10 cellular contexts compared by ENCODE assay signal in genomic region chr20:23366384-23366783, GRCh38. TPM values are rescaled to one million over a fixed set of nuclear protein-coding genes. Genes with fewer than 3 reads are reported as not detected.
DNase-seq lines count a peak whose midpoint lies in the region; ATAC-seq and TF ChIP-seq lines count a peak whose summit lies in the region.
"Had no signal": no experiment of that assay in that cellular context is flagged by ENCODE, and none has a peak within 500 bp of the region (broad histone marks: within the 10 kb centered on the region; RNA-seq: fewer than 3 reads in every experiment).

No MANE protein-coding gene starts in this region.

- H3K36me3 ChIP-seq in cardiac muscle cell (peaks cover 27% of the 10 kb centered on the region), heart left ventricle (peaks cover 0 to 71% (median 67%) of the 10 kb centered on the region in 9 donors), Panc1 (ENCODE audit: control insufficient read depth, insufficient read depth, low read length) (peaks cover 28% of the 10 kb centered on the region), endocrine pancreas (ENCODE audit: control insufficient read depth, insufficient read depth, low read length) (peaks cover 10% of the 10 kb centered on the region), neuronal stem cell (replicated peaks in 1 of 2; ENCODE audit: control insufficient read depth in 2 of 2, insufficient read depth in 2 of 2, low read length in 2 of 2) (peaks cover 28 to 76% of the 10 kb centered on the region in 2 donors)

- peaks cover 50% of the 10 kb centered on the region for H3K4me1 Mint-ChIP-seq in stimulated activated naive CD8-positive, alpha-beta T cell treated with anti-CD3 and anti-CD28 coated beads, Interleukin-15, amount 100 ng/mL, for 72 hours

- intact Hi-C loops in heart left ventricle (cut with DNase I), result loop anchor here in 3 of 10 donors (10.0 kb wide), 3 partner anchors 48 to 238 kb away; partner anchors contain the start of genes CST9 (in 1 of the 3) and NAPB (in 1 of the 3)
- intact Hi-C loops in Panc1 (cut with micrococcal nuclease; ENCODE audit: unreplicated experiment), result no loop called here

- no TSS peak for BruUV-seq in Panc1 (replicated peaks; lab: Mats Ljungman, UMichigan)

- peaks cover 11% of the 10 kb centered on the region for H3K79me1 ChIP-seq in neuronal stem cell (ENCODE audit: low read depth, low read length)

- H3K9me3 ChIP-seq in cardiac muscle cell (ENCODE audit: low read depth) (no peaks in the 10 kb centered on the region), heart left ventricle (no peaks in the 10 kb centered on the region), Panc1 (ENCODE audit: control insufficient read depth, insufficient read depth, low read depth, low read length) (no peaks in the 10 kb centered on the region), endocrine pancreas (ENCODE audit: control insufficient read depth, low read length) (no peaks in the 10 kb centered on the region), neuronal stem cell (replicated peaks in 1 of 2; ENCODE audit: control insufficient read depth in 2 of 2, insufficient read depth in 1 of 2, low read depth in 1 of 2, low read length in 2 of 2) (no peaks in the 10 kb centered on the region)

- no peak for TF ChIP-seq POLR2A in heart left ventricle (IDR thresholded peaks at IDR 0.05)

- DNase-seq in cardiac muscle cell (ENCODE audit: low read depth in 1 of 2, low spot score in 1 of 2) (no peak), heart left ventricle (no peak), Panc1 (ENCODE audit: low read depth, low spot score) (no peak), T-helper 9 cell (no peak), DMS 273 treated with DMSO at 0.1 percent for 48 hours (lab: John Stamatoyannopoulos, UW) (no peak), neuronal stem cell (ENCODE audit: low spot score) (no peak)
- DNase-seq in stimulated activated naive CD8-positive, alpha-beta T cell treated with anti-CD3 and anti-CD28 coated beads, Interleukin-15, amount 100 ng/mL, for 72 hours, result no peak
- DNase-seq: brain microvascular endothelial cell, right cardiac atrium had no signal

- 15 to 40% (median 28%) methylated on average over 1 of the region's 1 CpG for whole genome bisulfite sequencing in heart left ventricle, 4 donors
- no CpG with 5 or more reads among the region's 1 CpG for WGBS in neuronal stem cell (ENCODE audit: extremely low coverage in 2 of 2, insufficient read length in 2 of 2, insufficient replicate concordance in 1 of 2), 2 donors

- CTCF ChIA-PET in Panc1 (lab: Charles Lee), result no interaction called here

- no peak overlapping the region for H4K91ac ChIP-seq in neuronal stem cell (ENCODE audit: low read depth, low read length, poor library complexity)

- H3K14ac ChIP-seq in neuronal stem cell (ENCODE audit: low read length), result no peak overlapping the region

- no peak overlapping the region for H4K8ac ChIP-seq in neuronal stem cell (ENCODE audit: low read depth, low read length)

- ATAC-seq in heart left ventricle (no peak), Panc1 (no peak)
- peak; percentile 25 for ATAC-seq in stimulated activated naive CD8-positive, alpha-beta T cell treated with anti-CD3 and anti-CD28 coated beads, Interleukin-15, amount 100 ng/mL, for 72 hours
- ATAC-seq: right cardiac atrium had no signal

- peak overlapping the region; percentile 50 to 66 for H3K4me3 Mint-ChIP-seq in stimulated activated naive CD8-positive, alpha-beta T cell treated with anti-CD3 and anti-CD28 coated beads, Interleukin-15, amount 100 ng/mL, for 72 hours

- POLR2A ChIA-PET in Panc1 (lab: Charles Lee), result interaction anchor here (0.6 kb wide), 1 partner anchor 925 kb away, joined by 3 read pairs; no protein-coding TSS in a partner anchor

- no peaks in the 10 kb centered on the region for H3K27me3 ChIP-seq in cardiac muscle cell
- H3K27me3 ChIP-seq in heart left ventricle, result no peaks in the 10 kb centered on the region
- H3K27me3 ChIP-seq in Panc1 (ENCODE audit: control insufficient read depth, insufficient read depth, low read length), result no peaks in the 10 kb centered on the region
- H3K27me3 ChIP-seq in endocrine pancreas (ENCODE audit: control insufficient read depth, insufficient read depth, low read length), result no peaks in the 10 kb centered on the region
- no peaks in the 10 kb centered on the region for H3K27me3 ChIP-seq in neuronal stem cell (ENCODE audit: control insufficient read depth in 3 of 3, insufficient read depth in 3 of 3, low read depth in 1 of 3, low read length in 3 of 3)
- H3K27me3 ChIP-seq: brain microvascular endothelial cell had no signal

- no peaks in the 10 kb centered on the region for H3K9me3 Mint-ChIP-seq in stimulated activated naive CD8-positive, alpha-beta T cell treated with anti-CD3 and anti-CD28 coated beads, Interleukin-15, amount 100 ng/mL, for 72 hours

- H2BK12ac ChIP-seq in neuronal stem cell (ENCODE audit: low read length), result no peak overlapping the region

- H3K4me1 ChIP-seq in cardiac muscle cell (ENCODE audit: low read depth), result peaks cover 28% of the 10 kb centered on the region
- H3K4me1 ChIP-seq in heart left ventricle, result peaks cover 0 to 63% (median 46%) of the 10 kb centered on the region in 12 donors
- peaks cover 24% of the 10 kb centered on the region for H3K4me1 ChIP-seq in Panc1 (ENCODE audit: control insufficient read depth, insufficient read depth, low read length)
- H3K4me1 ChIP-seq in endocrine pancreas (ENCODE audit: control insufficient read depth, insufficient read depth, low read length), result peaks cover 31% of the 10 kb centered on the region
- peaks cover 5 to 6% of the 10 kb centered on the region in 2 donors for H3K4me1 ChIP-seq in neuronal stem cell (ENCODE audit: control insufficient read depth in 2 of 2, insufficient read depth in 1 of 2, low read depth in 1 of 2, low read length in 2 of 2)

- no peak overlapping the region for H3K4me2 ChIP-seq in neuronal stem cell (ENCODE audit: insufficient read depth, low read length, poor library complexity, severe bottlenecking)

- H2BK15ac ChIP-seq in neuronal stem cell (ENCODE audit: low read length), result no peak overlapping the region

- TF ChIP-seq CTCF in cardiac muscle cell (IDR thresholded peaks at IDR 0.05; ENCODE audit: low read depth, low read length) (no peak), heart left ventricle (IDR thresholded peaks at IDR 0.05) (no peak), Panc1 (IDR thresholded peaks at IDR 0.05) (no peak)

- H3K23ac ChIP-seq in neuronal stem cell (ENCODE audit: low read depth, low read length, poor library complexity), result no peak overlapping the region

- no peak overlapping the region for H2AFZ ChIP-seq in neuronal stem cell (ENCODE audit: low read length)

- no peaks in the 10 kb centered on the region for H3K27me3 Mint-ChIP-seq in stimulated activated naive CD8-positive, alpha-beta T cell treated with anti-CD3 and anti-CD28 coated beads, Interleukin-15, amount 100 ng/mL, for 72 hours

- H3K27ac ChIP-seq in cardiac muscle cell, result peak overlapping the region; percentile 9
- H3K27ac ChIP-seq in heart left ventricle, result peak overlapping the region in 3 of 12 donors; percentile 11 to 82 (median 33)
- peak overlapping the region; percentile 23; the same call in 1 of the 2 replicates for H3K27ac ChIP-seq in Panc1 (ENCODE audit: low read length)
- no peak overlapping the region for H3K27ac ChIP-seq in neuronal stem cell (replicated peaks; ENCODE audit: low read length)
- H3K27ac ChIP-seq: brain microvascular endothelial cell had no signal

- H3K9ac ChIP-seq in endocrine pancreas (ENCODE audit: control insufficient read depth, insufficient read depth, low read length), result no peak overlapping the region
- no peak overlapping the region for H3K9ac ChIP-seq in neuronal stem cell (ENCODE audit: low read depth, low read length, poor library complexity)

- H3K4ac ChIP-seq in neuronal stem cell (ENCODE audit: low read length), result no peak overlapping the region

- no peak overlapping the region for H2BK5ac ChIP-seq in neuronal stem cell (ENCODE audit: low read length)

- no peak overlapping the region for H3K4me3 ChIP-seq in cardiac muscle cell
- H3K4me3 ChIP-seq in heart left ventricle, result peak overlapping the region in 1 of 12 donors; percentile 6
- peak overlapping the region in 1 of 2 experiments; percentile 4; a peak in 1 of 4 replicates for H3K4me3 ChIP-seq in Panc1 (ENCODE audit: low read depth in 2 of 2, low read length in 2 of 2)
- H3K4me3 ChIP-seq in endocrine pancreas (ENCODE audit: control insufficient read depth, insufficient read depth, low read length), result peak overlapping the region; percentile 47
- no peak overlapping the region for H3K4me3 ChIP-seq in neuronal stem cell (ENCODE audit: low read length in 2 of 2)

- no peak overlapping the region for H2AK5ac ChIP-seq in neuronal stem cell (ENCODE audit: low read depth, low read length)

- H2BK120ac ChIP-seq in neuronal stem cell (ENCODE audit: low read depth, low read length), result no peak overlapping the region

- no peak overlapping the region for H3K18ac ChIP-seq in neuronal stem cell (ENCODE audit: low read length)

- in situ Hi-C loops in Panc1 (cut with HindIII; ENCODE audit: low pct_unique_long_range_greater_than_20kb, low sequenced_read_pairs), result no loop called here

- peak overlapping the region; percentile 87 to 92 for H3K27ac Mint-ChIP-seq in stimulated activated naive CD8-positive, alpha-beta T cell treated with anti-CD3 and anti-CD28 coated beads, Interleukin-15, amount 100 ng/mL, for 72 hours

RNA-seq across cellular contexts. Expression of gene GZF1, which starts 4.4 kb away (rescaled TPM):
- 19.0 and 20.2 TPM in 2 replicates for total RNA-seq in cardiac muscle cell
- polyA plus RNA-seq in cardiac muscle cell, result 7.4 and 10.4 TPM in 2 replicates
- total RNA-seq in heart left ventricle, result 10 to 100 TPM; 16.5 to 34.6 (median 27.9) TPM
- 10 to 100 TPM in 1 of 2 donors, 1 to 10 TPM in 1; 8.6 to 15.2 TPM for polyA plus RNA-seq in heart left ventricle
- total RNA-seq in Panc1 (2021; ENCODE audit: unreplicated experiment), result 18.0 TPM
- polyA plus RNA-seq in Panc1 (2012; ENCODE audit: insufficient read length), result 21.9 TPM
- 6.0 TPM for polyA plus RNA-seq in neuronal stem cell (2013, experiment 1 of 2)
- polyA plus RNA-seq in neuronal stem cell (2013, experiment 2 of 2), result 6.0 TPM

RNA-seq across cellular contexts. Expression of gene NXT1, which starts 15.8 kb away (rescaled TPM):
- 27.4 and 39.1 TPM in 2 replicates for total RNA-seq in cardiac muscle cell
- polyA plus RNA-seq in cardiac muscle cell, result 29.1 and 34.2 TPM in 2 replicates
- total RNA-seq in heart left ventricle, result 10 to 100 TPM in 3 of 9 donors, 1 to 10 TPM in 6; 4.2 to 13.8 (median 9.1) TPM
- 10 to 100 TPM in 1 of 2 donors, 1 to 10 TPM in 1; 5.7 to 20.1 TPM for polyA plus RNA-seq in heart left ventricle
- total RNA-seq in Panc1 (2021; ENCODE audit: unreplicated experiment), result 31.3 TPM
- polyA plus RNA-seq in Panc1 (2012; ENCODE audit: insufficient read length), result 25.4 TPM
- polyA plus RNA-seq in neuronal stem cell (2013, experiment 1 of 2), result 32.1 TPM
- polyA plus RNA-seq in neuronal stem cell (2013, experiment 2 of 2), result 32.9 TPM

RNA-seq across cellular contexts. Expression of gene NAPB, which starts 54.9 kb away (rescaled TPM):
- total RNA-seq in cardiac muscle cell (10.0 and 16.6 TPM in 2 replicates), heart left ventricle (1 to 10 TPM; 2.8 to 8.4 (median 4.7) TPM), Panc1 (2021; ENCODE audit: unreplicated experiment) (5.8 TPM)
- polyA plus RNA-seq in cardiac muscle cell (12.9 and 27.2 TPM in 2 replicates), heart left ventricle (1 to 10 TPM; 3.5 to 3.7 TPM)
- polyA plus RNA-seq in Panc1 (2012; ENCODE audit: insufficient read length), result 3.0 TPM
- 5.9 TPM for polyA plus RNA-seq in neuronal stem cell (2013, experiment 1 of 2)
- polyA plus RNA-seq in neuronal stem cell (2013, experiment 2 of 2), result 6.0 TPM
